ENCODE assay signal across 1 cellular context in genomic region chr15:75538376-75538775, GRCh38.
TF ChIP-seq lines count a peak whose summit lies in the region.

No MANE protein-coding gene starts in this region.

TF ChIP-seq in GM23338, 12 proteins besides CTCF, POLR2A, EP300 and RAD21 (continued from another document):
- TF ChIP-seq, protein P1, sequence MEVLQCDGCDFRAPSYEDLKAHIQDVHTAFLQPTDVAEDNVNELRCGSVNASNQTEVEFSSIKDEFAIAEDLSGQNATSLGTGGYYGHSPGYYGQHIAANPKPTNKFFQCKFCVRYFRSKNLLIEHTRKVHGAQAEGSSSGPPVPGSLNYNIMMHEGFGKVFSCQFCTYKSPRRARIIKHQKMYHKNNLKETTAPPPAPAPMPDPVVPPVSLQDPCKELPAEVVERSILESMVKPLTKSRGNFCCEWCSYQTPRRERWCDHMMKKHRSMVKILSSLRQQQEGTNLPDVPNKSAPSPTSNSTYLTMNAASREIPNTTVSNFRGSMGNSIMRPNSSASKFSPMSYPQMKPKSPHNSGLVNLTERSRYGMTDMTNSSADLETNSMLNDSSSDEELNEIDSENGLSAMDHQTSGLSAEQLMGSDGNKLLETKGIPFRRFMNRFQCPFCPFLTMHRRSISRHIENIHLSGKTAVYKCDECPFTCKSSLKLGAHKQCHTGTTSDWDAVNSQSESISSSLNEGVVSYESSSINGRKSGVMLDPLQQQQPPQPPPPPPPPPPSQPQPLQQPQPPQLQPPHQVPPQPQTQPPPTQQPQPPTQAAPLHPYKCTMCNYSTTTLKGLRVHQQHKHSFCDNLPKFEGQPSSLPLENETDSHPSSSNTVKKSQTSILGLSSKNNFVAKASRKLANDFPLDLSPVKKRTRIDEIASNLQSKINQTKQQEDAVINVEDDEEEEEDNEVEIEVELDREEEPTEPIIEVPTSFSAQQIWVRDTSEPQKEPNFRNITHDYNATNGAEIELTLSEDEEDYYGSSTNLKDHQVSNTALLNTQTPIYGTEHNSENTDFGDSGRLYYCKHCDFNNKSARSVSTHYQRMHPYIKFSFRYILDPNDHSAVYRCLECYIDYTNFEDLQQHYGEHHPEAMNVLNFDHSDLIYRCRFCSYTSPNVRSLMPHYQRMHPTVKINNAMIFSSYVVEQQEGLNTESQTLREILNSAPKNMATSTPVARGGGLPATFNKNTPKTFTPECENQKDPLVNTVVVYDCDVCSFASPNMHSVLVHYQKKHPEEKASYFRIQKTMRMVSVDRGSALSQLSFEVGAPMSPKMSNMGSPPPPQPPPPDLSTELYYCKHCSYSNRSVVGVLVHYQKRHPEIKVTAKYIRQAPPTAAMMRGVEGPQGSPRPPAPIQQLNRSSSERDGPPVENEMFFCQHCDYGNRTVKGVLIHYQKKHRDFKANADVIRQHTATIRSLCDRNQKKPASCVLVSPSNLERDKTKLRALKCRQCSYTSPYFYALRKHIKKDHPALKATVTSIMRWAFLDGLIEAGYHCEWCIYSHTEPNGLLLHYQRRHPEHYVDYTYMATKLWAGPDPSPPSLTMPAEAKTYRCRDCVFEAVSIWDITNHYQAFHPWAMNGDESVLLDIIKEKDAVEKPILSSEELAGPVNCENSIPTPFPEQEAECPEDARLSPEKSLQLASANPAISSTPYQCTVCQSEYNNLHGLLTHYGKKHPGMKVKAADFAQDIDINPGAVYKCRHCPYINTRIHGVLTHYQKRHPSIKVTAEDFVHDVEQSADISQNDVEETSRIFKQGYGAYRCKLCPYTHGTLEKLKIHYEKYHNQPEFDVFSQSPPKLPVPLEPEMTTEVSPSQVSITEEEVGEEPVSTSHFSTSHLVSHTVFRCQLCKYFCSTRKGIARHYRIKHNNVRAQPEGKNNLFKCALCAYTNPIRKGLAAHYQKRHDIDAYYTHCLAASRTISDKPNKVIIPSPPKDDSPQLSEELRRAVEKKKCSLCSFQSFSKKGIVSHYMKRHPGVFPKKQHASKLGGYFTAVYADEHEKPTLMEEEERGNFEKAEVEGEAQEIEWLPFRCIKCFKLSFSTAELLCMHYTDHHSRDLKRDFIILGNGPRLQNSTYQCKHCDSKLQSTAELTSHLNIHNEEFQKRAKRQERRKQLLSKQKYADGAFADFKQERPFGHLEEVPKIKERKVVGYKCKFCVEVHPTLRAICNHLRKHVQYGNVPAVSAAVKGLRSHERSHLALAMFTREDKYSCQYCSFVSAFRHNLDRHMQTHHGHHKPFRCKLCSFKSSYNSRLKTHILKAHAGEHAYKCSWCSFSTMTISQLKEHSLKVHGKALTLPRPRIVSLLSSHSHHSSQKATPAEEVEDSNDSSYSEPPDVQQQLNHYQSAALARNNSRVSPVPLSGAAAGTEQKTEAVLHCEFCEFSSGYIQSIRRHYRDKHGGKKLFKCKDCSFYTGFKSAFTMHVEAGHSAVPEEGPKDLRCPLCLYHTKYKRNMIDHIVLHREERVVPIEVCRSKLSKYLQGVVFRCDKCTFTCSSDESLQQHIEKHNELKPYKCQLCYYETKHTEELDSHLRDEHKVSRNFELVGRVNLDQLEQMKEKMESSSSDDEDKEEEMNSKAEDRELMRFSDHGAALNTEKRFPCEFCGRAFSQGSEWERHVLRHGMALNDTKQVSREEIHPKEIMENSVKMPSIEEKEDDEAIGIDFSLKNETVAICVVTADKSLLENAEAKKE (CRISPR knock-in tag; IDR thresholded peaks at IDR 0.05) = no peak
- TF ChIP-seq CREB1 (CRISPR knock-in tag; IDR thresholded peaks at IDR 0.05; ENCODE audit: low read depth) = no peak
- TF ChIP-seq EZH2 (IDR thresholded peaks at IDR 0.05; ENCODE audit: low read depth, unreplicated experiment) = no peak
- TF ChIP-seq JUNB (IDR thresholded peaks at IDR 0.05; ENCODE audit: unreplicated experiment) = no peak
- no peak for TF ChIP-seq EZH2phosphoT487 (IDR thresholded peaks at IDR 0.05; ENCODE audit: unreplicated experiment)
- TF ChIP-seq STAT1 (IDR thresholded peaks at IDR 0.05; ENCODE audit: unreplicated experiment) = no peak
- no peak for TF ChIP-seq NANOG (IDR thresholded peaks at IDR 0.05; ENCODE audit: borderline replicate concordance)
- TF ChIP-seq, protein P2, sequence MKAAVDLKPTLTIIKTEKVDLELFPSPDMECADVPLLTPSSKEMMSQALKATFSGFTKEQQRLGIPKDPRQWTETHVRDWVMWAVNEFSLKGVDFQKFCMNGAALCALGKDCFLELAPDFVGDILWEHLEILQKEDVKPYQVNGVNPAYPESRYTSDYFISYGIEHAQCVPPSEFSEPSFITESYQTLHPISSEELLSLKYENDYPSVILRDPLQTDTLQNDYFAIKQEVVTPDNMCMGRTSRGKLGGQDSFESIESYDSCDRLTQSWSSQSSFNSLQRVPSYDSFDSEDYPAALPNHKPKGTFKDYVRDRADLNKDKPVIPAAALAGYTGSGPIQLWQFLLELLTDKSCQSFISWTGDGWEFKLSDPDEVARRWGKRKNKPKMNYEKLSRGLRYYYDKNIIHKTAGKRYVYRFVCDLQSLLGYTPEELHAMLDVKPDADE (IDR thresholded peaks at IDR 0.05) = no peak
- TF ChIP-seq ZNF331 (CRISPR knock-in tag; IDR thresholded peaks at IDR 0.05; ENCODE audit: low read depth) = no peak
- no peak for TF ChIP-seq REST (IDR thresholded peaks at IDR 0.05; ENCODE audit: unreplicated experiment)
